22 cellular contexts compared by ENCODE assay signal in the genomic region with DNA sequence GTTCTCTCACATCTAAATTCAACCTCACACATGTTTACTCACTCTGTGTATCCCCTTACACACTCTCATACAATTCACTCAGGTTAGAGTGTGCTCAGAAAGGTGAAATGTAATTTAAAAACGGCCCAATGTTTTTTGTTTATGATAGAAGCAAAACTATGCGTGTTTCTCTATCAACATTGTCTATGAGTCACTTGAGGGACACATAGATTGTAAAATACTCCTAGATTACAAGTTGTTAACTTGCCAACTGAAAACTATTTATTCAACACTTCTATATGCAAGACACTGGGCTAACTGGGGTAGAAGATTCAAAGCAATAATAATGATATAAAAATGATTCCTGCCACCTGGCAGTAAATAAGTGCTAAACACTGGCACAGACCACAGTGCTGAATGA. TPM values are rescaled to one million over a fixed set of nuclear protein-coding genes. Genes with fewer than 3 reads are reported as not detected.
DNase-seq lines count a peak whose midpoint lies in the region; ATAC-seq and TF ChIP-seq lines count a peak whose summit lies in the region.
"Had no signal": no experiment of that assay in that cellular context is flagged by ENCODE, and none has a peak within 500 bp of the region (broad histone marks: within the 10 kb centered on the region; RNA-seq: fewer than 3 reads in every experiment).

No MANE protein-coding gene starts in this region.

- intact Hi-C loops in gastrocnemius medialis (cut with DNase I; ENCODE audit: low total_unique reads), result no loop called here

- no peak for ATAC-seq in foreskin keratinocyte
- no peak for ATAC-seq in GM18870 (IDR thresholded peaks at IDR 0.05; ENCODE audit: unreplicated experiment)
- no peak for ATAC-seq in GM21528 (IDR thresholded peaks at IDR 0.05; ENCODE audit: low FRiP score, unreplicated experiment)
- ATAC-seq in gastrocnemius medialis, result no peak

- H3K27ac ChIP-seq in foreskin keratinocyte (no peak overlapping the region), gastrocnemius medialis (no peak overlapping the region)
- H3K27ac ChIP-seq: BLaER1, SK-N-MC had no signal

- H3K27me3 ChIP-seq in foreskin keratinocyte (no peaks in the 10 kb centered on the region), gastrocnemius medialis (no peaks in the 10 kb centered on the region)
- H3K27me3 ChIP-seq: BLaER1 had no signal

- in situ Hi-C loops in gastrocnemius medialis (cut with MboI; ENCODE audit: low sequenced_read_pairs in 4 of 4), result no loop called here

- peak; percentile 3 for DNase-seq in EL
- DNase-seq in LoVo (ENCODE audit: low spot score), result peak; percentile 11
- peak; percentile 40 for DNase-seq in amniotic epithelial cell (ENCODE audit: low read depth)
- DNase-seq in iris pigment epithelial cell (ENCODE audit: low read depth), result peak; percentile 51
- no peak for DNase-seq in foreskin keratinocyte
- no peak for DNase-seq in gastrocnemius medialis
- DNase-seq: 8988T; CD4-positive, CD25-positive, alpha-beta regulatory T cell; GDM1; KG1; NCI-H1092; NCI-H1417 treated with DMSO at 0.1 percent for 48 hours; NCI-H1694 treated with DMSO at 0.1 percent for 48 hours; NCI-H2081; NCI-H2227 treated with DMSO at 0.1 percent for 48 hours; NCI-H510A; NCI-H69; SIG-M5 had no signal

- no peaks in the 10 kb centered on the region for H3K36me3 ChIP-seq in gastrocnemius medialis
- H3K36me3 ChIP-seq: BLaER1 had no signal

- no peak for TF ChIP-seq CTCF in foreskin keratinocyte (conservative IDR thresholded peaks at IDR 0.05)
- TF ChIP-seq CTCF in gastrocnemius medialis (IDR thresholded peaks at IDR 0.05 in 4 of 5, conservative IDR thresholded peaks at IDR 0.05 in 1 of 5), result no peak

- peaks cover 7% of the 10 kb centered on the region for H3K4me1 ChIP-seq in foreskin keratinocyte
- H3K4me1 ChIP-seq in gastrocnemius medialis, result no peaks in the 10 kb centered on the region
- H3K4me1 ChIP-seq: BLaER1 had no signal

- TF ChIP-seq POLR2A in gastrocnemius medialis (IDR thresholded peaks at IDR 0.05), result no peak

- no peaks in the 10 kb centered on the region for H3K9me3 ChIP-seq in gastrocnemius medialis
- H3K9me3 ChIP-seq: BLaER1 had no signal

- H3K4me3 ChIP-seq in gastrocnemius medialis, result no peak overlapping the region
- H3K4me3 ChIP-seq: BLaER1, SK-N-MC had no signal

RNA-seq across cellular contexts. Expression of a gene that starts 24.6 kb away (rescaled TPM):
- total RNA-seq in foreskin keratinocyte (not detected in 2 replicates), gastrocnemius medialis (not detected)
- not detected in 2 replicates for polyA plus RNA-seq in foreskin keratinocyte
- total RNA-seq: CD4-positive, CD25-positive, alpha-beta regulatory T cell had no signal
- polyA plus RNA-seq: CD4-positive, CD25-positive, alpha-beta regulatory T cell had no signal

Comparison
In these comparisons a context has a peak if more than half of its experiments do, and no peak if none do; other contexts are left out.
1. DNase-seq: peak in EL (single experiment), LoVo (single experiment), amniotic epithelial cell (single experiment) and iris pigment epithelial cell (single experiment); none in foreskin keratinocyte (0 of 2) and gastrocnemius medialis (0 of 2).